8 cellular contexts compared by ENCODE assay signal in genomic region chr7:54773472-54774399, GRCh38. TPM values are rescaled to one million over a fixed set of nuclear protein-coding genes. Genes with fewer than 3 reads are reported as not detected.
DNase-seq lines count a peak whose midpoint lies in the region; ATAC-seq and TF ChIP-seq lines count a peak whose summit lies in the region.

No MANE protein-coding gene starts in this region.

- H3K9me3 Mint-ChIP-seq in activated CD4-positive, alpha-beta T cell treated with anti-CD3 and anti-CD28 coated beads for 36 hours (ENCODE audit: low read depth) = peaks cover 7% of the 10 kb centered on the region

- no peaks in the 10 kb centered on the region for H3K36me3 Mint-ChIP-seq in activated CD4-positive, alpha-beta T cell treated with anti-CD3 and anti-CD28 coated beads for 36 hours (ENCODE audit: low read depth)

- TF ChIP-seq CTCF in right lobe of liver (IDR thresholded peaks at IDR 0.05) = peak; percentile 76 to 86 (median 86)

- DNase-seq in ACHN (peak; percentile 95), NCI-H226 (peak; percentile 72), dedifferentiated amniotic fluid mesenchymal stem cell (ENCODE audit: extremely low spot score) (peak; percentile 79), right lobe of liver (peak; percentile 82 to 86 (median 83))
- peak; percentile 87 for DNase-seq in activated CD4-positive, alpha-beta T cell treated with anti-CD3 and anti-CD28 coated beads for 36 hours
- peak; percentile 77 for DNase-seq in stimulated activated CD4-positive, alpha-beta T cell treated with anti-CD3 and anti-CD28 coated beads, Interleukin-4, amount 100 ng/mL, for 24 hours

- no peaks in the 10 kb centered on the region for H3K36me3 ChIP-seq in right lobe of liver

- H3K4me3 ChIP-seq in right lobe of liver = peak overlapping the region; percentile 24 to 38 (median 35)

- POLR2A ChIA-PET in activated CD4-positive, alpha-beta T cell treated with anti-CD3 and anti-CD28 coated beads for 36 hours (lab: Charles Lee) = no interaction called here

- in situ Hi-C loops in ACHN (cut with HindIII; ENCODE audit: low pct_ligation_motif_present, low pct_unique_long_range_greater_than_20kb, low sequenced_read_pairs) = loop anchor here (10.0 kb wide), 1 partner anchor 491 kb away; no protein-coding TSS in a partner anchor

- CTCF ChIA-PET in activated CD4-positive, alpha-beta T cell treated with anti-CD3 and anti-CD28 coated beads for 36 hours (lab: Charles Lee) = interaction anchor here (0.6 to 4.5 kb wide), 17 partner anchors 13 to 1352 kb away, joined by 3 to 68 read pairs (median 4); partner anchors contain the start of gene SEC61G

- WGBS in right lobe of liver (ENCODE audit: insufficient coverage, low coverage, low lambda C conversion rate, missing lambda C conversion rate) = 22% methylated on average over 17 of the region's 18 CpGs

- peaks cover 19% of the 10 kb centered on the region for H3K27me3 Mint-ChIP-seq in activated CD4-positive, alpha-beta T cell treated with anti-CD3 and anti-CD28 coated beads for 36 hours

- peaks cover 6% of the 10 kb centered on the region for H3K4me1 Mint-ChIP-seq in activated CD4-positive, alpha-beta T cell treated with anti-CD3 and anti-CD28 coated beads for 36 hours

- no peaks in the 10 kb centered on the region for H3K4me1 ChIP-seq in right lobe of liver

- no peak overlapping the region for H3K27ac ChIP-seq in right lobe of liver

- no peak for TF ChIP-seq POLR2A in right lobe of liver (IDR thresholded peaks at IDR 0.05)

- H3K27ac Mint-ChIP-seq in activated CD4-positive, alpha-beta T cell treated with anti-CD3 and anti-CD28 coated beads for 36 hours = peak overlapping the region; percentile 71

- H3K27me3 ChIP-seq in right lobe of liver = no peaks in the 10 kb centered on the region

- H3K4me3 Mint-ChIP-seq in activated CD4-positive, alpha-beta T cell treated with anti-CD3 and anti-CD28 coated beads for 36 hours = peak overlapping the region; percentile 62

- H3K9me3 ChIP-seq in right lobe of liver = no peaks in the 10 kb centered on the region

- peak; percentile 68 for ATAC-seq in GM18870 (IDR thresholded peaks at IDR 0.05; ENCODE audit: unreplicated experiment)
- peak; percentile 92 for ATAC-seq in HG03342 (IDR thresholded peaks at IDR 0.05; ENCODE audit: unreplicated experiment)
- peak; percentile 91 for ATAC-seq in activated CD4-positive, alpha-beta T cell treated with anti-CD3 and anti-CD28 coated beads for 36 hours
- peak; percentile 100 for ATAC-seq in right lobe of liver

- intact Hi-C loops in activated CD4-positive, alpha-beta T cell treated with anti-CD3 and anti-CD28 coated beads for 36 hours (cut with DNase I, micrococcal nuclease) = loop anchor here (1.0 to 5.0 kb wide), 4 partner anchors 69 to 644 kb away; no protein-coding TSS in a partner anchor
- intact Hi-C loops in right lobe of liver (cut with DNase I) = no loop called here

RNA-seq across cellular contexts. Expression of gene SEC61G, which starts 14.7 kb away (rescaled TPM):
- total RNA-seq in activated CD4-positive, alpha-beta T cell treated with anti-CD3 and anti-CD28 coated beads for 36 hours = 100 to 1,000 TPM in 1 of 2 experiments, 10 to 100 TPM in 1; 78.4 to 191 TPM
- total RNA-seq in right lobe of liver = 100 to 1,000 TPM in 2 of 6 experiments, 10 to 100 TPM in 4; 44.0 to 171 (median 77.5) TPM

Comparison
In these comparisons a context has a peak if more than half of its experiments do, and no peak if none do; other contexts are left out.
1. intact Hi-C loops: an anchor here in activated CD4-positive, alpha-beta T cell treated with anti-CD3 and anti-CD28 coated beads for 36 hours (1.0 to 5.0 kb wide); none called in right lobe of liver.